Comparison of ENCODE assay signal across 31 cellular contexts in genomic region chr12:72228424-72228823, GRCh38. TPM values are rescaled to one million over a fixed set of nuclear protein-coding genes. Genes with fewer than 3 reads are reported as not detected.
"Had no signal": no experiment of that assay in that cellular context is flagged by ENCODE, and none has a peak within 500 bp of the region (broad histone marks: within the 10 kb centered on the region; RNA-seq: fewer than 3 reads in every experiment).

No MANE protein-coding gene starts in this region.

- H3K36me3 ChIP-seq: ascending aorta, breast epithelium, cardiac muscle cell, colonic mucosa, esophagus squamous epithelium, WERI-Rb-1 had no signal

- H3K36me3 Mint-ChIP-seq: activated naive CD4-positive, alpha-beta T cell treated with anti-CD3 and anti-CD28 coated beads, Interleukin-2, amount 50 U/mL, for 24 hours; activated naive CD8-positive, alpha-beta T cell treated with anti-CD3 and anti-CD28 coated beads for 36 hours; brain had no signal

- H3K9me3 ChIP-seq: ascending aorta, breast epithelium, colonic mucosa, esophagus squamous epithelium had no signal

- H3K27ac ChIP-seq: ascending aorta, breast epithelium, cardiac muscle cell, colonic mucosa, epithelial cell of prostate, esophagus squamous epithelium, WERI-Rb-1 had no signal

- ATAC-seq: activated CD4-positive, CD25-positive, alpha-beta regulatory T cell treated with anti-CD3 and anti-CD28 coated beads, Interleukin-2, amount 50 U/mL, for 24 hours; activated CD8-positive, alpha-beta T cell treated with anti-CD3 and anti-CD28 coated beads for 36 hours; activated naive CD8-positive, alpha-beta T cell treated with anti-CD3 and anti-CD28 coated beads, Interleukin-2, amount 50 U/mL, for 24 hours; activated T-cell treated with anti-CD3 and anti-CD28 coated beads, Interleukin-2, amount 50 U/mL, for 4 hours; activated T-helper 17 cell treated with anti-CD3 and anti-CD28 coated beads, Interleukin-2, amount 50 U/mL, for 72 hours; T-helper 17 cell had no signal

- H3K27ac Mint-ChIP-seq: activated B cell treated with CpG ODN at 0.5 μM for 24 hours; activated CD8-positive, alpha-beta T cell treated with anti-CD3 and anti-CD28 coated beads for 36 hours; activated naive CD4-positive, alpha-beta T cell treated with anti-CD3 and anti-CD28 coated beads for 36 hours; activated naive CD4-positive, alpha-beta T cell treated with anti-CD3 and anti-CD28 coated beads, Interleukin-2, amount 50 U/mL, for 24 hours; activated naive CD8-positive, alpha-beta T cell treated with anti-CD3 and anti-CD28 coated beads for 36 hours; activated naive CD8-positive, alpha-beta T cell treated with anti-CD3 and anti-CD28 coated beads, Interleukin-2, amount 50 U/mL, for 24 hours; activated T-helper 17 cell treated with anti-CD3 and anti-CD28 coated beads, Interleukin-2, amount 50 U/mL, for 72 hours; brain; T-helper 17 cell; T-helper 2 cell treated with Interferon-gamma antibody and Interleukin-4, amounts not matched to agents 5 μg/mL and 100 μg/mL, for 36 hours had no signal

- H3K4me1 ChIP-seq: ascending aorta, breast epithelium, colonic mucosa, esophagus squamous epithelium had no signal

- H3K27me3 ChIP-seq: ascending aorta, breast epithelium, cardiac muscle cell, colonic mucosa, esophagus squamous epithelium had no signal

- H3K9me3 Mint-ChIP-seq: activated B cell treated with CpG ODN at 0.5 μM for 24 hours; activated CD8-positive, alpha-beta T cell treated with anti-CD3 and anti-CD28 coated beads for 36 hours; activated naive CD4-positive, alpha-beta T cell treated with anti-CD3 and anti-CD28 coated beads for 36 hours; activated naive CD4-positive, alpha-beta T cell treated with anti-CD3 and anti-CD28 coated beads, Interleukin-2, amount 50 U/mL, for 24 hours; activated naive CD8-positive, alpha-beta T cell treated with anti-CD3 and anti-CD28 coated beads for 36 hours; activated T-cell treated with anti-CD3 and anti-CD28 coated beads, Interleukin-2, amount 50 U/mL, for 4 hours; activated T-helper 17 cell treated with anti-CD3 and anti-CD28 coated beads, Interleukin-2, amount 50 U/mL, for 72 hours; brain; T-helper 2 cell treated with Interferon-gamma antibody and Interleukin-4, amounts not matched to agents 5 μg/mL and 100 μg/mL, for 36 hours had no signal

- H3K4me3 ChIP-seq: ascending aorta, breast epithelium, cardiac muscle cell, colonic mucosa, esophagus squamous epithelium had no signal

- H3K4me3 Mint-ChIP-seq: activated B cell treated with CpG ODN at 0.5 μM for 24 hours; activated CD8-positive, alpha-beta T cell treated with anti-CD3 and anti-CD28 coated beads for 36 hours; activated naive CD4-positive, alpha-beta T cell treated with anti-CD3 and anti-CD28 coated beads for 36 hours; activated naive CD4-positive, alpha-beta T cell treated with anti-CD3 and anti-CD28 coated beads, Interleukin-2, amount 50 U/mL, for 24 hours; activated naive CD8-positive, alpha-beta T cell treated with anti-CD3 and anti-CD28 coated beads for 36 hours; activated naive CD8-positive, alpha-beta T cell treated with anti-CD3 and anti-CD28 coated beads, Interleukin-2, amount 50 U/mL, for 24 hours; activated T-cell treated with anti-CD3 and anti-CD28 coated beads, Interleukin-2, amount 50 U/mL, for 4 hours; activated T-helper 17 cell treated with anti-CD3 and anti-CD28 coated beads, Interleukin-2, amount 50 U/mL, for 72 hours; brain; T-helper 17 cell; T-helper 2 cell treated with Interferon-gamma antibody and Interleukin-4, amounts not matched to agents 5 μg/mL and 100 μg/mL, for 36 hours had no signal

- DNase-seq: activated B cell treated with CpG ODN at 0.5 μM for 24 hours; activated CD4-positive, alpha-beta T cell treated with anti-CD3 and anti-CD28 coated beads for 48 hours; activated CD4-positive, alpha-beta T cell treated with anti-CD3 and anti-CD28 coated beads, Interleukin-2, amount 50 U/mL, for 1 hour; activated CD4-positive, alpha-beta T cell treated with anti-CD3 and anti-CD28 coated beads, Interleukin-2, amount 50 U/mL, for 48 hours; activated CD8-positive, alpha-beta memory T cell treated with anti-CD3 and anti-CD28 coated beads for 24 hours; activated CD8-positive, alpha-beta T cell treated with anti-CD3 and anti-CD28 coated beads for 36 hours; activated effector memory CD4-positive, alpha-beta T cell treated with Interleukin-2 at 50 U/mL for 16 hours; activated naive CD4-positive, alpha-beta T cell treated with anti-CD3 and anti-CD28 coated beads for 36 hours; activated naive CD8-positive, alpha-beta T cell treated with anti-CD3 and anti-CD28 coated beads for 36 hours; activated naive CD8-positive, alpha-beta T cell treated with anti-CD3 and anti-CD28 coated beads, Interleukin-2, amount 50 U/mL, for 24 hours; activated T-cell treated with anti-CD3 and anti-CD28 coated beads, Interleukin-2, amount 50 U/mL, for 4 hours; central memory CD4-positive, alpha-beta T cell; cerebellar nuclear complex; colonic mucosa; effector CD8-positive, alpha-beta T cell; esophagus squamous epithelium; head of caudate nucleus; hippocampal formation; T-helper 17 cell; T1000; WERI-Rb-1 had no signal

- H3K4me1 Mint-ChIP-seq: activated B cell treated with CpG ODN at 0.5 μM for 24 hours; activated naive CD4-positive, alpha-beta T cell treated with anti-CD3 and anti-CD28 coated beads, Interleukin-2, amount 50 U/mL, for 24 hours; activated naive CD8-positive, alpha-beta T cell treated with anti-CD3 and anti-CD28 coated beads for 36 hours; activated naive CD8-positive, alpha-beta T cell treated with anti-CD3 and anti-CD28 coated beads, Interleukin-2, amount 50 U/mL, for 24 hours; activated T-helper 17 cell treated with anti-CD3 and anti-CD28 coated beads, Interleukin-2, amount 50 U/mL, for 72 hours; brain; T-helper 17 cell had no signal

- H3K27me3 Mint-ChIP-seq: activated B cell treated with CpG ODN at 0.5 μM for 24 hours; activated CD8-positive, alpha-beta T cell treated with anti-CD3 and anti-CD28 coated beads for 36 hours; activated naive CD4-positive, alpha-beta T cell treated with anti-CD3 and anti-CD28 coated beads, Interleukin-2, amount 50 U/mL, for 24 hours; activated naive CD8-positive, alpha-beta T cell treated with anti-CD3 and anti-CD28 coated beads for 36 hours; activated naive CD8-positive, alpha-beta T cell treated with anti-CD3 and anti-CD28 coated beads, Interleukin-2, amount 50 U/mL, for 24 hours; activated T-helper 17 cell treated with anti-CD3 and anti-CD28 coated beads, Interleukin-2, amount 50 U/mL, for 72 hours; T-helper 17 cell had no signal

RNA-seq across cellular contexts. Expression of gene TRHDE, which starts 43.7 kb away (rescaled TPM):
- total RNA-seq: activated B cell treated with CpG ODN at 0.5 μM for 24 hours; activated CD8-positive, alpha-beta T cell treated with anti-CD3 and anti-CD28 coated beads for 36 hours; activated naive CD4-positive, alpha-beta T cell treated with anti-CD3 and anti-CD28 coated beads for 36 hours; activated naive CD8-positive, alpha-beta T cell treated with anti-CD3 and anti-CD28 coated beads for 36 hours; activated T-cell treated with anti-CD3 and anti-CD28 coated beads, Interleukin-2, amount 50 U/mL, for 4 hours; activated T-helper 17 cell treated with anti-CD3 and anti-CD28 coated beads, Interleukin-2, amount 50 U/mL, for 72 hours; cardiac muscle cell; endothelial cell of umbilical vein had no signal
- polyA plus RNA-seq: cardiac muscle cell, endothelial cell of umbilical vein had no signal
